Comparison of ENCODE assay signal across 23 cellular contexts in genomic region chr16:26335236-26335809, GRCh38.
"Had no signal": no experiment of that assay in that cellular context is flagged by ENCODE, and none has a peak within 500 bp of the region (broad histone marks: within the 10 kb centered on the region; RNA-seq: fewer than 3 reads in every experiment).

No MANE protein-coding gene starts in this region.

- H3K9me3 ChIP-seq: mucosa of descending colon, ovary, psoas muscle, suprapubic skin, transverse colon, upper lobe of right lung, uterus had no signal

- H3K36me3 ChIP-seq: ovary, spleen, suprapubic skin, transverse colon, upper lobe of right lung, uterus had no signal

- H3K27ac ChIP-seq: dorsolateral prefrontal cortex, ovary, psoas muscle, skin epidermis, spleen, suprapubic skin, transverse colon, upper lobe of right lung, uterus had no signal

- ATAC-seq: mucosa of descending colon; natural killer cell treated with Interleukin-12 subunit alpha and Interleukin-12 subunit beta and Interleukin-15 and Interleukin-18, amount 100 ng/mL, for 72 hours; psoas muscle; right cardiac atrium; stimulated activated naive B cell treated with anti-CD40 and anti-IgM and Interleukin-4, amounts not matched to agents 10 μg/mL and 1 μg/mL and 100 μg/mL, for 72 hours; stimulated activated naive CD8-positive, alpha-beta T cell treated with anti-CD3 and anti-CD28 coated beads, Interleukin-15, amount 100 ng/mL, for 72 hours; upper lobe of right lung had no signal

- FAIRE-seq: colon, frontal cortex, keratinocyte had no signal

- DNase-seq: dorsolateral prefrontal cortex; effector CD4-positive, alpha-beta T cell; mesenchymal stem cell; mucosa of descending colon; naive B cell; nucleus accumbens; ovary; posterior cingulate gyrus; psoas muscle; right cardiac atrium; spleen; stimulated activated CD4-positive, alpha-beta T cell treated with anti-CD3 and anti-CD28 coated beads, Interleukin-2, amount 100 ng/mL, for 48 hours; stimulated activated naive B cell treated with anti-CD40 and anti-IgM and Interleukin-4, amounts not matched to agents 10 μg/mL and 1 μg/mL and 100 μg/mL, for 72 hours; stimulated activated naive CD8-positive, alpha-beta T cell treated with anti-CD3 and anti-CD28 coated beads, Interleukin-15, amount 100 ng/mL, for 72 hours; transverse colon; upper lobe of right lung; uterus had no signal

- H3K4me1 ChIP-seq: psoas muscle, spleen, suprapubic skin, transverse colon, upper lobe of right lung, uterus had no signal

- H3K4me3 ChIP-seq: dorsolateral prefrontal cortex, mucosa of descending colon, ovary, psoas muscle, skin epidermis, spleen, suprapubic skin, transverse colon, upper lobe of right lung, uterus had no signal

- H3K27me3 ChIP-seq: ovary, spleen, suprapubic skin, transverse colon, upper lobe of right lung, uterus had no signal
